ENCODE assay signal across 9 cellular contexts in the genomic region with DNA sequence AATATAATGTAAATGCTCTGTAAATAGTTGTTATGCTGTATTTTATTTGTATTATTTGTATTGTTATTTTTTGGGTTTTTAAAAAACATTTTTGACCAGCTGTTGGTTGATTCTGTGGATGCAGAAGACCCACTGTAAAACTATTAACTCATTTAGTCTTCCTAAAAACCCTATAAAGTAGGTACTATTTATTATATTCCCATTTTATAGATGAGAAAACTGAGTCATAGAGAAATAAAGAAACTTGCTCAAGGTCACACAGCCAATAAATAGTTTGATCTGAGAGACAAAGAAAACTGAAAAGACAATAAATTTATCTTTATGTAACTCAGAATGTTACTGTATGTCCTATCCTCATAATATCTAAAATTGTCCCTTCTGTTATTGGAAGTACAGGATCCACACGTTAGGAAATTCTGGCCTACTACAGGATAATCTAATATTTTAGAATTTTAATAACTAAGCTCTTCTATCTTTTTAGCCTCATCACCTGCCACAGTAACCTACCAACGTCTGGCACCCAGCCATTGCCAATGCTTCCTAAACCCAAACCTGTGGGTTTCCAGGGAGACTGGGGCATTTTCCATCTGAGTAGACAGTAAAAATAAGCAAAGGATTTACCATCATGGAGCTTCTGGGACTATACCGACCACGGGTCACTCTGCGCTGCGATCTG. TPM values are rescaled to one million over a fixed set of nuclear protein-coding genes. Genes with fewer than 3 reads are reported as not detected.
DNase-seq lines count a peak whose midpoint lies in the region; ATAC-seq and TF ChIP-seq lines count a peak whose summit lies in the region.
"Had no signal": no experiment of that assay in that cellular context is flagged by ENCODE, and none has a peak within 500 bp of the region (broad histone marks: within the 10 kb centered on the region; RNA-seq: fewer than 3 reads in every experiment).

No MANE protein-coding gene starts in this region.

- H3K27me3 ChIP-seq in PC-9 (ENCODE audit: insufficient read depth, low read depth) = no peaks in the 10 kb centered on the region
- peaks cover 0 to 27% (median 0%) of the 10 kb centered on the region in 4 donors for H3K27me3 ChIP-seq in esophagus squamous epithelium
- H3K27me3 ChIP-seq: colonic mucosa had no signal

- H3K4me3 ChIP-seq in PC-9 = peak overlapping the region; percentile 53
- H3K4me3 ChIP-seq in esophagus squamous epithelium = peak overlapping the region in 3 of 4 donors; percentile 61 to 85 (median 80)

- peaks cover 12% of the 10 kb centered on the region for H3K27me3 Mint-ChIP-seq in activated CD4-positive, alpha-beta T cell treated with anti-CD3 and anti-CD28 coated beads for 36 hours

- BruUV-seq in PC-9 (replicated peaks; lab: Mats Ljungman, UMichigan) = no TSS peak

- no peaks in the 10 kb centered on the region for H3K9me2 ChIP-seq in PC-9 (ENCODE audit: insufficient read depth)

- H3K27ac Mint-ChIP-seq in activated CD4-positive, alpha-beta T cell treated with anti-CD3 and anti-CD28 coated beads for 36 hours = no peak overlapping the region

- no peaks in the 10 kb centered on the region for H3K9me3 Mint-ChIP-seq in activated CD4-positive, alpha-beta T cell treated with anti-CD3 and anti-CD28 coated beads for 36 hours (ENCODE audit: low read depth)

- H3K36me3 ChIP-seq in PC-9 (ENCODE audit: low read depth) (no peaks in the 10 kb centered on the region), esophagus squamous epithelium (no peaks in the 10 kb centered on the region)
- H3K36me3 ChIP-seq: colonic mucosa had no signal

- no peaks in the 10 kb centered on the region; the same call in 1 of the 2 replicates for H4K20me1 ChIP-seq in PC-9 (ENCODE audit: insufficient read depth)

- H2AFZ ChIP-seq in PC-9 = peak overlapping the region; percentile 75

- ATAC-seq in activated CD4-positive, alpha-beta T cell treated with anti-CD3 and anti-CD28 coated beads for 36 hours = no peak
- ATAC-seq in HG02970 (IDR thresholded peaks at IDR 0.05; ENCODE audit: low FRiP score, unreplicated experiment) (no peak), HG03457 (IDR thresholded peaks at IDR 0.05; ENCODE audit: unreplicated experiment) (no peak)

- H3F3A ChIP-seq in PC-9 (ENCODE audit: insufficient read depth, low read depth) = peaks cover 6% of the 10 kb centered on the region; the same call in 1 of the 2 replicates

- H3K27ac ChIP-seq in PC-9 = peak overlapping the region; percentile 4; the same call in 1 of the 2 replicates
- peak overlapping the region in 2 of 4 donors; percentile 9 to 46 for H3K27ac ChIP-seq in esophagus squamous epithelium
- H3K27ac ChIP-seq: colonic mucosa had no signal

- H3K79me2 ChIP-seq in PC-9 (ENCODE audit: low read depth) = peaks cover 28% of the 10 kb centered on the region

- TF ChIP-seq CTCF in PC-9 (conservative IDR thresholded peaks at IDR 0.05) (no peak), esophagus squamous epithelium (IDR thresholded peaks at IDR 0.05) (no peak)

- 15 to 20% methylated on average over 6 of the region's 6 CpGs for WGBS in esophagus squamous epithelium, 2 donors

- H3K4me3 Mint-ChIP-seq in activated CD4-positive, alpha-beta T cell treated with anti-CD3 and anti-CD28 coated beads for 36 hours = peak overlapping the region; percentile 69

- H3K4me2 ChIP-seq in PC-9 = peak overlapping the region; percentile 70

- no peaks in the 10 kb centered on the region for H3K9me3 ChIP-seq in PC-9 (ENCODE audit: insufficient read depth, low read depth)
- H3K9me3 ChIP-seq in esophagus squamous epithelium = no peaks in the 10 kb centered on the region
- H3K9me3 ChIP-seq: colonic mucosa had no signal

- POLR2A ChIA-PET in activated CD4-positive, alpha-beta T cell treated with anti-CD3 and anti-CD28 coated beads for 36 hours (lab: Charles Lee) = no interaction called here
- POLR2A ChIA-PET in PC-9 (lab: Charles Lee; ENCODE audit: unreplicated experiment) = interaction anchor here (0.6 kb wide), 1 partner anchor 41 kb away, joined by 6 read pairs; no protein-coding TSS in a partner anchor

- CTCF ChIA-PET in activated CD4-positive, alpha-beta T cell treated with anti-CD3 and anti-CD28 coated beads for 36 hours (lab: Charles Lee) = interaction anchor here (0.6 to 0.9 kb wide), 2 partner anchors 14 to 22 kb away, joined by 3 read pairs; no protein-coding TSS in a partner anchor
- CTCF ChIA-PET in PC-9 (lab: Charles Lee) = no interaction called here

- peaks cover 13% of the 10 kb centered on the region for H3K4me1 Mint-ChIP-seq in activated CD4-positive, alpha-beta T cell treated with anti-CD3 and anti-CD28 coated beads for 36 hours

- no peak for DNase-seq in activated CD4-positive, alpha-beta T cell treated with anti-CD3 and anti-CD28 coated beads for 36 hours
- no peak for DNase-seq in activated CD4-positive, alpha-beta T cell treated with anti-CD3 and anti-CD28 coated beads, Interleukin-2, amount 50 U/mL, for 48 hours
- DNase-seq in PC-9 = no peak
- DNase-seq in esophagus squamous epithelium (lab: John Stamatoyannopoulos, UW) = no peak
- peak; percentile 2 for DNase-seq in putamen (ENCODE audit: low spot score)
- no peak for DNase-seq in GM19238 (ENCODE audit: insufficient read length, low spot score)

- intact Hi-C loops in activated CD4-positive, alpha-beta T cell treated with anti-CD3 and anti-CD28 coated beads for 36 hours (cut with DNase I, micrococcal nuclease) = no loop called here
- intact Hi-C loops in PC-9 (cut with micrococcal nuclease; ENCODE audit: unreplicated experiment) = loop anchor here (2.0 kb wide), 1 partner anchor 38 kb away; no protein-coding TSS in a partner anchor
- intact Hi-C loops in esophagus squamous epithelium (cut with DNase I) = no loop called here

- TF ChIP-seq POLR2A in esophagus squamous epithelium (IDR thresholded peaks at IDR 0.05) = no peak

- peaks cover 21% of the 10 kb centered on the region for H3K4me1 ChIP-seq in PC-9 (replicated peaks; ENCODE audit: insufficient read depth)
- peaks cover 6 to 38% (median 16%) of the 10 kb centered on the region in 3 donors for H3K4me1 ChIP-seq in esophagus squamous epithelium
- H3K4me1 ChIP-seq: colonic mucosa had no signal

- H3K36me3 Mint-ChIP-seq in activated CD4-positive, alpha-beta T cell treated with anti-CD3 and anti-CD28 coated beads for 36 hours (ENCODE audit: low read depth) = no peaks in the 10 kb centered on the region

RNA-seq across cellular contexts. Expression of a gene that starts 1.1 kb away (rescaled TPM):
- total RNA-seq in activated CD4-positive, alpha-beta T cell treated with anti-CD3 and anti-CD28 coated beads for 36 hours = 1 to 10 TPM; 3.0 to 3.1 TPM
- total RNA-seq in PC-9 (2021) (18.2 and 18.3 TPM in 2 replicates), esophagus squamous epithelium (1 to 10 TPM; 2.4 to 8.4 (median 4.8) TPM)

RNA-seq across cellular contexts. Expression of a gene that starts 30.9 kb away (rescaled TPM):
- 10 to 100 TPM; 14.7 to 18.1 TPM for total RNA-seq in activated CD4-positive, alpha-beta T cell treated with anti-CD3 and anti-CD28 coated beads for 36 hours
- total RNA-seq in PC-9 (2021) (18.6 and 20.3 TPM in 2 replicates), esophagus squamous epithelium (10 to 100 TPM in 2 of 4 donors, 1 to 10 TPM in 2; 4.3 to 19.5 (median 9.0) TPM)
